ENCODE assay signal across 18 cellular contexts in the genomic region with DNA sequence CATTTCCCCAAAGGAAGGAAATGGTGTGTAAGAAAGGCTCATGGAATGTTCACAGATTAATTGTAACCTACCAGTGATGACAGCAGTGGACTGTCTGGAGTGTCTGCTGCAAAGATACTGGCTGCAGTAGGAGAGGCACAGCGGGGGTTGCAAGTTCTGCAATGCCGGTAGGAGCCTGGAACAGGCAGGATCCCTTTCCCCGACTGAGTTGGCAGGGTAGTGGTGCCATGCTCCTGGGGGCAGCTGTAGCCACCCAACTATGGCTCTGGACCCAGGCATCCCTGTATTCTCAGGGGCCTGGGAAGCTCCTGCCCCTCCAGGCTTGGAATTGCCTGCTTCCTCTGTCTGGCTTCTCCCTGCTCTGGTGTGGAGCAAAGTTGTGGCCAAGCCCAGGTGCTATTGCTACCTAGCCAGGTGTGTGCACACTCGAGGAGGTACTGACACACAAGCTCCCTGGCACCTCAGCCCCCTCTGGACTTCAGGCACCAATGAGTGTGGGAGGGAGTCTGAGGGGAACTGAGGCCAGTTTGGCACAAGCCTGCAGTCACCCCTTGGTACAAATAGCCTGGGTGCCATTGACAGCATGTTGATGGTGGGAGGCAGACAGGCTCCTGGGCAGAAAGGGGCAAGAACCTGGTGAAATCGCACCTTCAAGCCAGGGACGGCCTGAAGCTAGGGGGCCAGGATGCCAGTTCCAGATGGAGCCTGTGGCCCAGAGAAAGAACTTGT.
"Had no signal": no experiment of that assay in that cellular context is flagged by ENCODE, and none has a peak within 500 bp of the region (broad histone marks: within the 10 kb centered on the region; RNA-seq: fewer than 3 reads in every experiment).

No MANE protein-coding gene starts in this region.

- H3K36me3 ChIP-seq: cardiac muscle cell, left lung, stomach, suprapubic skin, tibial nerve, uterus, WERI-Rb-1 had no signal

- ATAC-seq: foreskin keratinocyte, left lung had no signal

- H3K27me3 ChIP-seq: cardiac muscle cell, foreskin keratinocyte, left lung, stomach, suprapubic skin, tibial nerve had no signal

- H3K27me3 Mint-ChIP-seq: dendritic cell treated with granulocyte-macrophage colony-stimulating factor and Interleukin-4, amounts not matched to agents 40 ng/mL and 50 ng/mL, for 4 days; naive thymus-derived CD4-positive, alpha-beta T cell had no signal

- H3K4me1 ChIP-seq: foreskin keratinocyte, left lung, stomach, suprapubic skin, tibial nerve, uterus had no signal

- H3K9me3 Mint-ChIP-seq: activated naive CD4-positive, alpha-beta T cell treated with anti-CD3 and anti-CD28 coated beads for 36 hours; neural crest cell had no signal

- H3K36me3 Mint-ChIP-seq: naive thymus-derived CD4-positive, alpha-beta T cell had no signal

- H3K4me3 ChIP-seq: cardiac muscle cell, left lung, stomach, suprapubic skin, tibial nerve, uterus had no signal

- DNase-seq: activated CD4-positive, alpha-beta T cell treated with anti-CD3 and anti-CD28 coated beads for 1 hour; activated naive CD4-positive, alpha-beta T cell treated with anti-CD3 and anti-CD28 coated beads for 36 hours; activated T-cell treated with anti-CD3 and anti-CD28 coated beads, Interleukin-2, amount 50 U/mL, for 48 hours; effector CD4-positive, alpha-beta T cell; erythroblast; foreskin keratinocyte; kidney glomerular epithelial cell; naive thymus-derived CD4-positive, alpha-beta T cell; stimulated activated CD4-positive, alpha-beta T cell treated with anti-CD3 and anti-CD28 coated beads, Interleukin-4, amount 100 ng/mL, for 24 hours; stomach; uterus; WERI-Rb-1 had no signal

- H3K4me1 Mint-ChIP-seq: naive thymus-derived CD4-positive, alpha-beta T cell; neural crest cell had no signal

- H3K27ac Mint-ChIP-seq: activated naive CD4-positive, alpha-beta T cell treated with anti-CD3 and anti-CD28 coated beads for 36 hours; dendritic cell treated with granulocyte-macrophage colony-stimulating factor and Interleukin-4, amounts not matched to agents 40 ng/mL and 50 ng/mL, for 4 days; naive thymus-derived CD4-positive, alpha-beta T cell had no signal

- H3K4me3 Mint-ChIP-seq: activated naive CD4-positive, alpha-beta T cell treated with anti-CD3 and anti-CD28 coated beads for 36 hours; dendritic cell treated with granulocyte-macrophage colony-stimulating factor and Interleukin-4, amounts not matched to agents 40 ng/mL and 50 ng/mL, for 4 days; naive thymus-derived CD4-positive, alpha-beta T cell; neural crest cell had no signal

- H3K9me3 ChIP-seq: suprapubic skin, uterus had no signal

- H3K27ac ChIP-seq: cardiac muscle cell, foreskin keratinocyte, left lung, stomach, suprapubic skin, tibial nerve, uterus, WERI-Rb-1 had no signal
